ENCODE assay signal across 9 cellular contexts in genomic region chr11:60978546-60979380, GRCh38. TPM values are rescaled to one million over a fixed set of nuclear protein-coding genes. Genes with fewer than 3 reads are reported as not detected.
DNase-seq lines count a peak whose midpoint lies in the region; ATAC-seq and TF ChIP-seq lines count a peak whose summit lies in the region.
"Had no signal": no experiment of that assay in that cellular context is flagged by ENCODE, and none has a peak within 500 bp of the region (broad histone marks: within the 10 kb centered on the region; RNA-seq: fewer than 3 reads in every experiment).

No MANE protein-coding gene starts in this region.

- peak overlapping the region; percentile 97 for H3K27ac Mint-ChIP-seq in activated naive CD4-positive, alpha-beta T cell treated with anti-CD3 and anti-CD28 coated beads for 36 hours
- H3K27ac Mint-ChIP-seq in nephron progenitor cell: no peak overlapping the region
- H3K27ac Mint-ChIP-seq in HFFc6: no peak overlapping the region

- H3K4me3 Mint-ChIP-seq in activated naive CD4-positive, alpha-beta T cell treated with anti-CD3 and anti-CD28 coated beads for 36 hours: peak overlapping the region; percentile 72
- no peak overlapping the region for H3K4me3 Mint-ChIP-seq in nephron progenitor cell
- no peak overlapping the region for H3K4me3 Mint-ChIP-seq in HFFc6

- peaks cover 76% of the 10 kb centered on the region for H3K4me1 Mint-ChIP-seq in activated naive CD4-positive, alpha-beta T cell treated with anti-CD3 and anti-CD28 coated beads for 36 hours (ENCODE audit: low read depth)
- H3K4me1 Mint-ChIP-seq in nephron progenitor cell: peaks cover 33% of the 10 kb centered on the region
- H3K4me1 Mint-ChIP-seq in HFFc6 (ENCODE audit: low read depth): no peaks in the 10 kb centered on the region

- H3K9me3 Mint-ChIP-seq in activated naive CD4-positive, alpha-beta T cell treated with anti-CD3 and anti-CD28 coated beads for 36 hours: no peaks in the 10 kb centered on the region
- H3K9me3 Mint-ChIP-seq in nephron progenitor cell (no peaks in the 10 kb centered on the region), HFFc6 (no peaks in the 10 kb centered on the region)

- no peak overlapping the region for H3K4me3 ChIP-seq in GM12865 (ENCODE audit: low read depth, low read length)
- H3K4me3 ChIP-seq: SJSA1 had no signal

- intact Hi-C loops in activated naive CD4-positive, alpha-beta T cell treated with anti-CD3 and anti-CD28 coated beads for 36 hours (cut with micrococcal nuclease): loop anchor here (1.0 to 2.0 kb wide), 3 partner anchors 8 to 82 kb away; no protein-coding TSS in a partner anchor

- H3K36me3 Mint-ChIP-seq in activated naive CD4-positive, alpha-beta T cell treated with anti-CD3 and anti-CD28 coated beads for 36 hours (ENCODE audit: low read depth): peaks cover 82% of the 10 kb centered on the region
- H3K36me3 Mint-ChIP-seq in nephron progenitor cell (ENCODE audit: low read depth): no peaks in the 10 kb centered on the region
- H3K36me3 Mint-ChIP-seq in HFFc6 (ENCODE audit: low read depth): no peaks in the 10 kb centered on the region

- no peak overlapping the region for H3K27ac ChIP-seq in RWPE1
- H3K27ac ChIP-seq: SJSA1 had no signal

- POLR2A ChIA-PET in RWPE1 (lab: Yijun Ruan, JAX; ENCODE audit: low non-redundant PET): no interaction called here

- CTCF ChIA-PET in RWPE1 (lab: Yijun Ruan, JAX): interaction anchor here (0.6 kb wide), 1 partner anchor 168 kb away, joined by 3 read pairs; no protein-coding TSS in a partner anchor
- CTCF ChIA-PET in activated naive CD4-positive, alpha-beta T cell treated with anti-CD3 and anti-CD28 coated beads for 36 hours (lab: Charles Lee): interaction anchor here (0.7 to 1.3 kb wide), 6 partner anchors 8 to 150 kb away, joined by 3 to 4 read pairs (median 3); no protein-coding TSS in a partner anchor

- peak; percentile 43 for DNase-seq in GM12865 (ENCODE audit: low read depth)
- peak; percentile 8 for DNase-seq in RWPE1 (ENCODE audit: low spot score)
- DNase-seq in activated naive CD4-positive, alpha-beta T cell treated with anti-CD3 and anti-CD28 coated beads for 36 hours: peak; percentile 92
- DNase-seq in stimulated activated CD4-positive, alpha-beta T cell treated with anti-CD3 and anti-CD28 coated beads, Interleukin-12 subunit alpha, Interleukin-12 subunit beta, amount 100 ng/mL, for 4 hours: peak; percentile 72
- no peak for DNase-seq in nephron progenitor cell
- DNase-seq in OCI-M2 (lab: John Stamatoyannopoulos, UW; ENCODE audit: unreplicated experiment): no peak
- no peak for DNase-seq in HFFc6

- no peak for ATAC-seq in HG03135 (IDR thresholded peaks at IDR 0.05; ENCODE audit: unreplicated experiment)

- H3K27me3 Mint-ChIP-seq in activated naive CD4-positive, alpha-beta T cell treated with anti-CD3 and anti-CD28 coated beads for 36 hours (ENCODE audit: low read depth): no peaks in the 10 kb centered on the region
- H3K27me3 Mint-ChIP-seq in nephron progenitor cell (ENCODE audit: low read depth, poor library complexity) (peaks cover 8% of the 10 kb centered on the region), HFFc6 (ENCODE audit: insufficient read depth) (peaks cover 33% of the 10 kb centered on the region)

- TF ChIP-seq CTCF in GM12865 (IDR thresholded peaks at IDR 0.05; ENCODE audit: insufficient read depth, low read depth, low read length, missing control alignments) (no peak), RWPE1 (conservative IDR thresholded peaks at IDR 0.05; ENCODE audit: low read depth) (no peak), nephron progenitor cell (IDR thresholded peaks at IDR 0.05) (no peak), HFFc6 (IDR thresholded peaks at IDR 0.05) (no peak)

RNA-seq across cellular contexts. Expression of gene CD6, which starts 7.3 kb away (rescaled TPM):
- total RNA-seq in activated naive CD4-positive, alpha-beta T cell treated with anti-CD3 and anti-CD28 coated beads for 36 hours: 100 to 1,000 TPM; 227 to 234 TPM
- total RNA-seq in HFFc6 (2021; fragmentation: NEBNext Ultra II Directional; extraction: Animal tissue kit (Norgen Biotek cat#: 25700)): not detected

RNA-seq across cellular contexts. Expression of gene SLC15A3, which starts 26.8 kb away (rescaled TPM):
- 1 to 10 TPM; 5.6 to 5.8 TPM for total RNA-seq in activated naive CD4-positive, alpha-beta T cell treated with anti-CD3 and anti-CD28 coated beads for 36 hours
- total RNA-seq in HFFc6 (2021; fragmentation: NEBNext Ultra II Directional; extraction: Animal tissue kit (Norgen Biotek cat#: 25700)): 1 to 10 TPM; 2.7 to 6.6 (median 3.4) TPM

RNA-seq across cellular contexts. Expression of gene TMEM132A, which starts 54.5 kb away (rescaled TPM):
- total RNA-seq in activated naive CD4-positive, alpha-beta T cell treated with anti-CD3 and anti-CD28 coated beads for 36 hours: 1 to 10 TPM; 1.2 to 2.3 TPM
- 10 to 100 TPM; 23.8 to 32.2 (median 26.9) TPM for total RNA-seq in HFFc6 (2021; fragmentation: NEBNext Ultra II Directional; extraction: Animal tissue kit (Norgen Biotek cat#: 25700))

Comparison
In these comparisons a context has a peak if more than half of its experiments do, and no peak if none do; other contexts are left out.
1. DNase-seq: peak in GM12865 (single experiment), RWPE1 (single experiment), activated naive CD4-positive, alpha-beta T cell treated with anti-CD3 and anti-CD28 coated beads for 36 hours (single experiment) and stimulated activated CD4-positive, alpha-beta T cell treated with anti-CD3 and anti-CD28 coated beads, Interleukin-12 subunit alpha, Interleukin-12 subunit beta, amount 100 ng/mL, for 4 hours (single experiment); none in nephron progenitor cell (single experiment), OCI-M2 (single experiment) and HFFc6 (single experiment).
2. RNA of gene CD6, which starts 7.3 kb away (total RNA-seq): 227 to 234 TPM in activated naive CD4-positive, alpha-beta T cell treated with anti-CD3 and anti-CD28 coated beads for 36 hours; not detected in HFFc6; every median in the first group is over 100 times any median in the second.
3. RNA of gene TMEM132A, which starts 54.5 kb away (total RNA-seq): 23.8 to 32.2 TPM in HFFc6; 1.2 to 2.3 TPM in activated naive CD4-positive, alpha-beta T cell treated with anti-CD3 and anti-CD28 coated beads for 36 hours; every median in the first group is over 4 times any median in the second.